In genomic region chr20:37339764-37340109, GRCh38 we compare ENCODE assay signal across 1 cellular context.
TF ChIP-seq lines count a peak whose summit lies in the region.

No MANE protein-coding gene starts in this region.

TF ChIP-seq in K562, 482 proteins besides CTCF, POLR2A, EP300 and RAD21:
- TF ChIP-seq ZNF121 (CRISPR knock-in tag; conservative IDR thresholded peaks at IDR 0.05) = peak; percentile 46; the same call in 1 of the 2 replicates
